In the genomic region with DNA sequence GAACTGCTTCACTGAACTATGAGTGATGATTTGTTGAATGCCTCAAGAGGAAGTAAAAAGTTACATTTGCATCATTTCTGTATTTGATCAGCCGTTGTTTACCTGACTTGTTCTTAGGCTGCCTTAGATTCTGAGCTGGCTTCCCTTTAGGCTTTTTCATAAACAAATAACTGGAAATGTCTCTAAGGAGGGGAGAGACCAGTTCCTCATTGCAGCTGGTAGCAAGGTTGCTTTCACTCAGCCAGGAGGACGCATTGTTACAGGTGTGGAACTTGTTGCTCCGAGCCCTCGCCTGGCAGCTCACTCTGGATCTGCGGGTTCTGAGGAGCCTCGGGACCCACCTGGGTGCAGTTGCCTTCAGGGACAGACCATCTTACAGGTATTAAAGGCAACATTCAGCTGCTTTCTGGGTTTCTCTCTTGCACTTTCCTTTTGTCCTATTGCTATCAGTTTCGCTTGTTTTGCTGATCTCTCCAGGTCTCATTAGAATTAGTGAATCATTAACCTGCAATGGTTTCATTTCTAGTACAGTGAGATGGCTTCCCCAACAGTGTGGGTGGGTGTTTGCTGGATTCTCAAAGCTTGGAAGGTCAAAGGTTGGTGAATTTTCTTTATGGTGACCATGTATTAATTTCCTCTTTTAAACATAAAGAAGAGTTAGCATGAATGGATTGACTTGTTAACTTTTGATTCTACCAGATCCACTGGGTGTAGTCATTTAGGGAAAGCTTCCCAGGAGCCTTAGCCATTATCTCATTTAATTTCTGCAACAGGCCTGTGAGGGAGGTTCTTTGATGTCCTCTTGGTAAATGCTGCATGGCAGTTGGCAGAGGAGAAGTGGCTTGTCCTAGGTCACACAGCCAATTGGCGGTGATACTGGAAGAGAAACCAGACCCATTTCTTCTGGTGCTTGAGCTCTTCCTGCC, we compare ENCODE assay signal across 1 cellular context.
TF ChIP-seq lines count a peak whose summit lies in the region.

TSS of gene PLEKHG7 (plus strand) at position 236 of the 926 bp plus-strand sequence. CDS start 3,643 bp downstream, outside the sequence.

TF ChIP-seq in liver, 16 proteins besides CTCF, POLR2A, EP300 and RAD21 (continued from another document):
- TF ChIP-seq REST (IDR thresholded peaks at IDR 0.05), result no peak
- no peak for TF ChIP-seq HNF4G (IDR thresholded peaks at IDR 0.05)
- TF ChIP-seq, protein P1, sequence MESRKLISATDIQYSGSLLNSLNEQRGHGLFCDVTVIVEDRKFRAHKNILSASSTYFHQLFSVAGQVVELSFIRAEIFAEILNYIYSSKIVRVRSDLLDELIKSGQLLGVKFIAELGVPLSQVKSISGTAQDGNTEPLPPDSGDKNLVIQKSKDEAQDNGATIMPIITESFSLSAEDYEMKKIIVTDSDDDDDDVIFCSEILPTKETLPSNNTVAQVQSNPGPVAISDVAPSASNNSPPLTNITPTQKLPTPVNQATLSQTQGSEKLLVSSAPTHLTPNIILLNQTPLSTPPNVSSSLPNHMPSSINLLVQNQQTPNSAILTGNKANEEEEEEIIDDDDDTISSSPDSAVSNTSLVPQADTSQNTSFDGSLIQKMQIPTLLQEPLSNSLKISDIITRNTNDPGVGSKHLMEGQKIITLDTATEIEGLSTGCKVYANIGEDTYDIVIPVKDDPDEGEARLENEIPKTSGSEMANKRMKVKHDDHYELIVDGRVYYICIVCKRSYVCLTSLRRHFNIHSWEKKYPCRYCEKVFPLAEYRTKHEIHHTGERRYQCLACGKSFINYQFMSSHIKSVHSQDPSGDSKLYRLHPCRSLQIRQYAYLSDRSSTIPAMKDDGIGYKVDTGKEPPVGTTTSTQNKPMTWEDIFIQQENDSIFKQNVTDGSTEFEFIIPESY (IDR thresholded peaks at IDR 0.05), result no peak
- TF ChIP-seq NR2F2 (IDR thresholded peaks at IDR 0.05), result no peak
